In the genomic region with DNA sequence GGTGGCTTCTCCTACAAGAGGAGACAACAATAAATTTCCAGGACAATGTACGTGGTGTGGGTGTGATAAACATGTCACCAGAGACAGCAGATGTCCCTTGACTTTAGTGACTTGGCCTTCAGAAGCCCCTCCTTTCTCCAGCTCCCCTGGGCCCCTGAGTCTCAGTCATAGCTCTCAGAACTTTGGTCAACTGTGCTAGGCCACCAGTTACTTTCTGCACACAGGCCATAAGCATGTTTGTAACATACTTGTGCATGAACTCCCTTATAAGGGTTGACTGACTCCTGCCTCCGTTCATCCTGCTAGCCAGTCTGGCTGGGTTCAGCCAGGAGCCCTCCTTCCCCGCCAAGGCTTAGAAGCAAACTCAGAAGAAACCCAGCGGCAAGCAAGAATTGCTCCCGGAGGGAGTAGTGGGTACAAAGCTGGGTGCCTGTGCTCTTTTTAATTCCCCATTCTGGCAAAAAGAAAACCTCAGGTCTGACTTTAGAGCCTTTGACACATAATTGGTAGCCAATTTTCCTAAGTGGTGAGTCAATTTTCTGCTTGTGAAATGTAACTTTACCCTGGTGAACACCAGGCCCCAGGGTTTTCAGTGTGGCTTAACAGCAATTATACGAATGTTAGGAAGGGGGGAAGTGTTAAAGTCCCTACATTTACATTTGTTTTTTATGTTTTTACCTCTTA, we compare ENCODE assay signal across 9 cellular contexts. TPM values are rescaled to one million over a fixed set of nuclear protein-coding genes. Genes with fewer than 3 reads are reported as not detected.
DNase-seq lines count a peak whose midpoint lies in the region; ATAC-seq and TF ChIP-seq lines count a peak whose summit lies in the region.
"Had no signal": no experiment of that assay in that cellular context is flagged by ENCODE, and none has a peak within 500 bp of the region (broad histone marks: within the 10 kb centered on the region; RNA-seq: fewer than 3 reads in every experiment).

No MANE protein-coding gene starts in this region.

- TF ChIP-seq CTCF in fibroblast of villous mesenchyme (IDR thresholded peaks at IDR 0.05; ENCODE audit: insufficient read depth, low read depth, low read length) (no peak), foreskin keratinocyte (conservative IDR thresholded peaks at IDR 0.05) (no peak), progenitor cell of endocrine pancreas (IDR thresholded peaks at IDR 0.05; ENCODE audit: unreplicated experiment) (no peak)

- H3K27ac ChIP-seq in foreskin keratinocyte = no peak overlapping the region
- H3K27ac ChIP-seq: neutrophil had no signal

- peaks cover 78% of the 10 kb centered on the region for H3K27me3 Mint-ChIP-seq in stimulated activated naive CD8-positive, alpha-beta T cell treated with anti-CD3 and anti-CD28 coated beads, Interleukin-15, Interleukin-2, amounts not matched to agents 100 ng/mL and 50 ng/mL, for 24 hours
- peaks cover 71% of the 10 kb centered on the region for H3K27me3 Mint-ChIP-seq in activated CD4-positive, alpha-beta T cell treated with anti-CD3 and anti-CD28 coated beads, Interleukin-2, amount 10 ng/mL, durations not matched to agents 24 days and 14 days
- peaks cover 80% of the 10 kb centered on the region for H3K27me3 Mint-ChIP-seq in progenitor cell of endocrine pancreas

- no peaks in the 10 kb centered on the region for H3K9me3 Mint-ChIP-seq in stimulated activated naive CD8-positive, alpha-beta T cell treated with anti-CD3 and anti-CD28 coated beads, Interleukin-15, Interleukin-2, amounts not matched to agents 100 ng/mL and 50 ng/mL, for 24 hours
- H3K9me3 Mint-ChIP-seq in activated CD4-positive, alpha-beta T cell treated with anti-CD3 and anti-CD28 coated beads, Interleukin-2, amount 10 ng/mL, durations not matched to agents 24 days and 14 days = no peaks in the 10 kb centered on the region
- H3K9me3 Mint-ChIP-seq in progenitor cell of endocrine pancreas (ENCODE audit: low read depth) = no peaks in the 10 kb centered on the region

- H3K4me1 ChIP-seq in foreskin keratinocyte = no peaks in the 10 kb centered on the region

- no peak overlapping the region for H3K4me3 ChIP-seq in fibroblast of villous mesenchyme (ENCODE audit: low read depth, low read length)

- peak overlapping the region; percentile 70 for H3K27ac Mint-ChIP-seq in stimulated activated naive CD8-positive, alpha-beta T cell treated with anti-CD3 and anti-CD28 coated beads, Interleukin-15, Interleukin-2, amounts not matched to agents 100 ng/mL and 50 ng/mL, for 24 hours
- H3K27ac Mint-ChIP-seq in activated CD4-positive, alpha-beta T cell treated with anti-CD3 and anti-CD28 coated beads, Interleukin-2, amount 10 ng/mL, durations not matched to agents 24 days and 14 days = no peak overlapping the region
- H3K27ac Mint-ChIP-seq in progenitor cell of endocrine pancreas = no peak overlapping the region

- intact Hi-C loops in activated CD4-positive, alpha-beta T cell treated with anti-CD3 and anti-CD28 coated beads, Interleukin-2, amount 10 ng/mL, durations not matched to agents 24 days and 14 days (cut with micrococcal nuclease) = no loop called here

- DNase-seq in NCI-H2227 treated with DMSO at 0.1 percent for 48 hours (lab: John Stamatoyannopoulos, UW) (peak; percentile 19), fibroblast of villous mesenchyme (ENCODE audit: low read depth) (peak; percentile 52), foreskin keratinocyte (no peak), progenitor cell of endocrine pancreas (ENCODE audit: low spot score, unreplicated experiment) (no peak)
- no peak for DNase-seq in activated CD4-positive, alpha-beta T cell treated with anti-CD3 and anti-CD28 coated beads, Interleukin-2, amount 10 ng/mL, durations not matched to agents 24 days and 14 days

- H3K4me1 Mint-ChIP-seq in stimulated activated naive CD8-positive, alpha-beta T cell treated with anti-CD3 and anti-CD28 coated beads, Interleukin-15, Interleukin-2, amounts not matched to agents 100 ng/mL and 50 ng/mL, for 24 hours (ENCODE audit: low read depth) = peaks cover 27% of the 10 kb centered on the region
- no peaks in the 10 kb centered on the region for H3K4me1 Mint-ChIP-seq in activated CD4-positive, alpha-beta T cell treated with anti-CD3 and anti-CD28 coated beads, Interleukin-2, amount 10 ng/mL, durations not matched to agents 24 days and 14 days
- peaks cover 4% of the 10 kb centered on the region for H3K4me1 Mint-ChIP-seq in progenitor cell of endocrine pancreas (ENCODE audit: low read depth)

- ATAC-seq in GM18508 (IDR thresholded peaks at IDR 0.05; ENCODE audit: insufficient read depth, unreplicated experiment) (peak; percentile 42), HG02623 (IDR thresholded peaks at IDR 0.05; ENCODE audit: unreplicated experiment) (peak; percentile 54), foreskin keratinocyte (no peak)

- H3K4me3 Mint-ChIP-seq in stimulated activated naive CD8-positive, alpha-beta T cell treated with anti-CD3 and anti-CD28 coated beads, Interleukin-15, Interleukin-2, amounts not matched to agents 100 ng/mL and 50 ng/mL, for 24 hours = peak overlapping the region; percentile 44
- no peak overlapping the region for H3K4me3 Mint-ChIP-seq in activated CD4-positive, alpha-beta T cell treated with anti-CD3 and anti-CD28 coated beads, Interleukin-2, amount 10 ng/mL, durations not matched to agents 24 days and 14 days
- H3K4me3 Mint-ChIP-seq in progenitor cell of endocrine pancreas (ENCODE audit: low read depth) = no peak overlapping the region

- no peaks in the 10 kb centered on the region for H3K36me3 Mint-ChIP-seq in stimulated activated naive CD8-positive, alpha-beta T cell treated with anti-CD3 and anti-CD28 coated beads, Interleukin-15, Interleukin-2, amounts not matched to agents 100 ng/mL and 50 ng/mL, for 24 hours (ENCODE audit: low read depth)
- no peaks in the 10 kb centered on the region for H3K36me3 Mint-ChIP-seq in activated CD4-positive, alpha-beta T cell treated with anti-CD3 and anti-CD28 coated beads, Interleukin-2, amount 10 ng/mL, durations not matched to agents 24 days and 14 days (ENCODE audit: low read depth)
- no peaks in the 10 kb centered on the region for H3K36me3 Mint-ChIP-seq in progenitor cell of endocrine pancreas (ENCODE audit: insufficient read depth)

- H3K27me3 ChIP-seq in foreskin keratinocyte = peaks cover 90% of the 10 kb centered on the region

RNA-seq across cellular contexts. Expression of a gene that starts 49.2 kb away (rescaled TPM):
- total RNA-seq in fibroblast of villous mesenchyme (8.1 and 9.1 TPM in 2 replicates), foreskin keratinocyte (not detected in 2 replicates), progenitor cell of endocrine pancreas (0.38 and 0.67 TPM in 2 replicates)
- polyA plus RNA-seq in foreskin keratinocyte = not detected in 2 replicates
- not detected in 2 replicates for total RNA-seq in activated CD4-positive, alpha-beta T cell treated with anti-CD3 and anti-CD28 coated beads, Interleukin-2, amount 10 ng/mL, durations not matched to agents 24 days and 14 days

Comparison
In these comparisons a context has a peak if more than half of its experiments do, and no peak if none do; other contexts are left out.
1. DNase-seq: peak in NCI-H2227 treated with DMSO at 0.1 percent for 48 hours (single experiment) and fibroblast of villous mesenchyme (single experiment); none in foreskin keratinocyte (0 of 2), activated CD4-positive, alpha-beta T cell treated with anti-CD3 and anti-CD28 coated beads, Interleukin-2, amount 10 ng/mL, durations not matched to agents 24 days and 14 days (single experiment) and progenitor cell of endocrine pancreas (single experiment).